8 cellular contexts compared by ENCODE assay signal in genomic region chr14:26939756-26940155, GRCh38.
"Had no signal": no experiment of that assay in that cellular context is flagged by ENCODE, and none has a peak within 500 bp of the region (broad histone marks: within the 10 kb centered on the region; RNA-seq: fewer than 3 reads in every experiment).

No MANE protein-coding gene starts in this region.

- H3K4me2 ChIP-seq: KMS-11 had no signal

- H3K9ac ChIP-seq: KMS-11 had no signal

- ATAC-seq: HepG2 had no signal

- H3K27ac Mint-ChIP-seq: H9, IgD-negative memory B cell had no signal

- H3K4me1 Mint-ChIP-seq: IgD-negative memory B cell had no signal

- H3K27me3 Mint-ChIP-seq: IgD-negative memory B cell had no signal

- H3K27ac ChIP-seq: HL-60, KMS-11 had no signal

- DNase-seq: GOT3, H9, HCEC 1CT, KBM-7 had no signal

- H3K36me3 Mint-ChIP-seq: IgD-negative memory B cell had no signal

- H3K4me3 Mint-ChIP-seq: H9, IgD-negative memory B cell had no signal
